Comparison of ENCODE assay signal across 9 cellular contexts in genomic region chr6:148177589-148178233, GRCh38.
A peak's percentile ranks its signal among the peaks of the same experiment; 100 is the strongest.
DNase-seq lines count a peak whose midpoint lies in the region; ATAC-seq and TF ChIP-seq lines count a peak whose summit lies in the region.
"Had no signal": no experiment of that assay in that cellular context is flagged by ENCODE, and none has a peak within 500 bp of the region (broad histone marks: within the 10 kb centered on the region; RNA-seq: fewer than 3 reads in every experiment).

No MANE protein-coding gene starts in this region.

- no peak overlapping the region for H3K4me3 Mint-ChIP-seq in CD4-positive, alpha-beta T cell
- H3K4me3 Mint-ChIP-seq: IgD-negative memory B cell had no signal

- peaks cover 5% of the 10 kb centered on the region for H3K27me3 ChIP-seq in CD4-positive, alpha-beta T cell (ENCODE audit: control insufficient read depth, insufficient read depth, low read length)
- no peaks in the 10 kb centered on the region for H3K27me3 ChIP-seq in SJCRH30

- no peaks in the 10 kb centered on the region for H3K36me3 Mint-ChIP-seq in CD4-positive, alpha-beta T cell (ENCODE audit: low read depth)
- H3K36me3 Mint-ChIP-seq: IgD-negative memory B cell had no signal

- TF ChIP-seq CTCF in CD4-positive, alpha-beta T cell (IDR thresholded peaks at IDR 0.05): peak; percentile 77

- no peak for ATAC-seq in CD4-positive, alpha-beta T cell (ENCODE audit: poor library complexity)
- ATAC-seq in left colon (peak; percentile 31), HG03520 (IDR thresholded peaks at IDR 0.05; ENCODE audit: unreplicated experiment) (no peak)

- H3K9me3 ChIP-seq in CD4-positive, alpha-beta T cell (ENCODE audit: control insufficient read depth, low read length): no peaks in the 10 kb centered on the region
- no peaks in the 10 kb centered on the region for H3K9me3 ChIP-seq in SJCRH30 (replicated peaks)

- POLR2A ChIA-PET in CD4-positive, alpha-beta T cell (lab: Charles Lee): no interaction called here

- H3K27me3 Mint-ChIP-seq in CD4-positive, alpha-beta T cell: peaks cover 38% of the 10 kb centered on the region
- H3K27me3 Mint-ChIP-seq: IgD-negative memory B cell had no signal

- no peaks in the 10 kb centered on the region for H3K36me3 ChIP-seq in SJCRH30

- H3K4me1 ChIP-seq in SJCRH30: no peaks in the 10 kb centered on the region

- H3K9me3 Mint-ChIP-seq in CD4-positive, alpha-beta T cell: no peaks in the 10 kb centered on the region

- CTCF ChIA-PET in CD4-positive, alpha-beta T cell (lab: Charles Lee): interaction anchor here (1.6 kb wide), 1 partner anchor 10 kb away, joined by 4 read pairs; no protein-coding TSS in a partner anchor

- no peaks in the 10 kb centered on the region for H3K4me1 Mint-ChIP-seq in CD4-positive, alpha-beta T cell (ENCODE audit: low read depth)
- H3K4me1 Mint-ChIP-seq: IgD-negative memory B cell had no signal

- H3K27ac ChIP-seq in CD4-positive, alpha-beta T cell (ENCODE audit: low read depth, low read length): no peak overlapping the region
- no peak overlapping the region for H3K27ac ChIP-seq in SJCRH30
- H3K27ac ChIP-seq in caudate nucleus (ENCODE audit: low read depth, low read length): no peak overlapping the region

- no peak overlapping the region for H3K4me3 ChIP-seq in SJCRH30

- intact Hi-C loops in CD4-positive, alpha-beta T cell (cut with DNase I, micrococcal nuclease): loop anchor here (1.0 to 2.0 kb wide), 3 partner anchors 74 to 287 kb away; no protein-coding TSS in a partner anchor
- intact Hi-C loops in left colon (cut with DNase I, micrococcal nuclease): loop anchor here (5.0 kb wide), 2 partner anchors 75 to 290 kb away; no protein-coding TSS in a partner anchor

- H3K27ac Mint-ChIP-seq in CD4-positive, alpha-beta T cell: no peak overlapping the region
- H3K27ac Mint-ChIP-seq: IgD-negative memory B cell had no signal

- DNase-seq in CD4-positive, alpha-beta T cell: peak in 1 of 10 experiments; percentile 1
- DNase-seq in HCEC 1CT (peak; percentile 43), SJCRH30 (peak; percentile 50 to 78), caudate nucleus (lab: John Stamatoyannopoulos, UW) (peak in 33 of 61 donors; percentile 1 to 52 (median 21)), left colon (peak in 1 of 2 donors; percentile 79), superior temporal gyrus (ENCODE audit: extremely low spot score) (peak; percentile 87), DMS79 treated with DMSO at 0.1 percent for 48 hours (lab: John Stamatoyannopoulos, UW) (no peak)
